ENCODE assay signal across 1 cellular context in genomic region chr16:4367393-4367856, GRCh38.
TF ChIP-seq lines count a peak whose summit lies in the region.

No MANE protein-coding gene starts in this region.

TF ChIP-seq in HepG2, 621 proteins besides CTCF, POLR2A, EP300 and RAD21 (continued from another document and continues in another):
- TF ChIP-seq IRF1 (CRISPR knock-in tag; IDR thresholded peaks at IDR 0.05; ENCODE audit: low read depth) (no peak), ZNF317 (CRISPR knock-in tag; IDR thresholded peaks at IDR 0.05) (0 out of 2 replicates have a peak, but pooled peaks have one; percentile 55), RBAK (CRISPR knock-in tag; IDR thresholded peaks at IDR 0.05) (no peak), ZFP36 (IDR thresholded peaks at IDR 0.05; ENCODE audit: borderline replicate concordance, low read depth, low read length, partially characterized antibody) (no peak), ZNF251 (CRISPR knock-in tag; IDR thresholded peaks at IDR 0.05) (no peak), MED8 (CRISPR knock-in tag; IDR thresholded peaks at IDR 0.05; ENCODE audit: insufficient replicate concordance) (peak; percentile 45), KDM1A (CRISPR knock-in tag; IDR thresholded peaks at IDR 0.05) (peak; percentile 99), ARNTL (CRISPR knock-in tag; IDR thresholded peaks at IDR 0.05) (peak; percentile 77), CHCHD3 (CRISPR knock-in tag; IDR thresholded peaks at IDR 0.05) (peak; percentile 75; the same call in 1 of the 2 replicates), THAP11 (CRISPR knock-in tag; IDR thresholded peaks at IDR 0.05) (0 out of 2 replicates have a peak, but pooled peaks have one; percentile 17), ZBTB7B (CRISPR knock-in tag; IDR thresholded peaks at IDR 0.05) (peak; percentile 75; the same call in 1 of the 2 replicates), TARDBP (CRISPR knock-in tag; IDR thresholded peaks at IDR 0.05) (peak; percentile 89), ZNF383 (CRISPR knock-in tag; IDR thresholded peaks at IDR 0.05; ENCODE audit: borderline replicate concordance) (peak; percentile 61; the same call in 1 of the 2 replicates), ZNF780A (CRISPR knock-in tag; IDR thresholded peaks at IDR 0.05) (no peak), ZNF567 (CRISPR knock-in tag; IDR thresholded peaks at IDR 0.05; ENCODE audit: borderline replicate concordance) (no peak), SPEN (CRISPR knock-in tag; IDR thresholded peaks at IDR 0.05; ENCODE audit: low read depth) (peak; percentile 64; the same call in 1 of the 2 replicates), ZXDC (CRISPR knock-in tag; IDR thresholded peaks at IDR 0.05) (no peak), ZNF207 (IDR thresholded peaks at IDR 0.05; ENCODE audit: borderline replicate concordance) (no peak), ZUFSP (CRISPR knock-in tag; IDR thresholded peaks at IDR 0.05; ENCODE audit: borderline replicate concordance) (no peak), TBX2 (CRISPR knock-in tag; IDR thresholded peaks at IDR 0.05; ENCODE audit: borderline replicate concordance) (peak; percentile 68), NFIC (IDR thresholded peaks at IDR 0.05; ENCODE audit: low read length) (no peak), SP140L (CRISPR knock-in tag; IDR thresholded peaks at IDR 0.05; ENCODE audit: borderline replicate concordance) (no peak), ZBTB33 (CRISPR knock-in tag; IDR thresholded peaks at IDR 0.05) (peak; percentile 67; the same call in 1 of the 2 replicates), MLX (CRISPR knock-in tag; IDR thresholded peaks at IDR 0.05) (no peak), ZNF280B (CRISPR knock-in tag; IDR thresholded peaks at IDR 0.05; ENCODE audit: borderline replicate concordance) (no peak), NCOR1 (IDR thresholded peaks at IDR 0.05; ENCODE audit: borderline replicate concordance, low read length) (peak; percentile 67; the same call in 1 of the 2 replicates), NFKBIZ (CRISPR knock-in tag; IDR thresholded peaks at IDR 0.05) (no peak; the same call in 1 of the 2 replicates), ZNF280D (CRISPR knock-in tag; IDR thresholded peaks at IDR 0.05) (peak; percentile 94), RXRB (CRISPR knock-in tag; IDR thresholded peaks at IDR 0.05; ENCODE audit: borderline replicate concordance) (peak; percentile 93), TGIF2 (CRISPR knock-in tag; IDR thresholded peaks at IDR 0.05) (peak; percentile 86; the same call in 1 of the 2 replicates), SKIL (CRISPR knock-in tag; IDR thresholded peaks at IDR 0.05; ENCODE audit: borderline replicate concordance) (peak; percentile 90), ZNF710 (CRISPR knock-in tag; IDR thresholded peaks at IDR 0.05; ENCODE audit: borderline replicate concordance) (peak; percentile 66; the same call in 1 of the 2 replicates), HMGXB3 (CRISPR knock-in tag; IDR thresholded peaks at IDR 0.05; ENCODE audit: borderline replicate concordance) (no peak), TCF12 (IDR thresholded peaks at IDR 0.05) (no peak), TCF12 (CRISPR knock-in tag; IDR thresholded peaks at IDR 0.05) (peak; percentile 60; the same call in 1 of the 2 replicates), MYNN (CRISPR knock-in tag; IDR thresholded peaks at IDR 0.05; ENCODE audit: low read depth) (no peak), PHF21A (CRISPR knock-in tag; IDR thresholded peaks at IDR 0.05) (peak; percentile 54; the same call in 1 of the 2 replicates)
